12 cellular contexts compared by ENCODE assay signal in genomic region chr4:119173729-119174361, GRCh38. TPM values are rescaled to one million over a fixed set of nuclear protein-coding genes. Genes with fewer than 3 reads are reported as not detected.
"Had no signal": no experiment of that assay in that cellular context is flagged by ENCODE, and none has a peak within 500 bp of the region (broad histone marks: within the 10 kb centered on the region; RNA-seq: fewer than 3 reads in every experiment).

No MANE protein-coding gene starts in this region.

RNA-seq across cellular contexts. Expression of gene MYOZ2, which starts 38.2 kb away (rescaled TPM):
- total RNA-seq: activated naive CD4-positive, alpha-beta T cell treated with anti-CD3 and anti-CD28 coated beads for 36 hours; activated naive CD4-positive, alpha-beta T cell treated with anti-CD3 and anti-CD28 coated beads, Interleukin-2, amount 50 U/mL, for 72 hours; activated naive CD8-positive, alpha-beta T cell treated with anti-CD3 and anti-CD28 coated beads for 36 hours; activated naive CD8-positive, alpha-beta T cell treated with anti-CD3 and anti-CD28 coated beads, Interleukin-2, amount 10 ng/mL, durations not matched to agents 7 days and 5 days; activated T-cell treated with anti-CD3 and anti-CD28 coated beads, Interleukin-2, amount 50 U/mL, for 4 hours; activated T-cell treated with anti-CD3 and anti-CD28 coated beads, Interleukin-2, amount 50 U/mL, for 72 hours; activated T-helper 1 cell treated with anti-CD3 and anti-CD28 coated beads, Interleukin-12 subunit alpha, Interleukin-12 subunit beta, Interleukin-2, Interleukin-4 antibody, amounts not matched to agents 30 ng/mL and 10 ng/mL and 1 ng/mL, durations not matched to agents 14 hours and 24 hours and 36 hours; activated T-helper 17 cell treated with anti-CD3 and anti-CD28 coated beads, Interleukin-2, amount 50 U/mL, for 72 hours; activated T-helper 2 cell treated with anti-CD3 and anti-CD28 coated beads, Interferon-gamma antibody, Interleukin-2, Interleukin-4, amounts not matched to agents 10 μg/mL and 5 μg/mL and 100 μg/mL, durations not matched to agents 14 hours and 24 hours and 36 hours; body of pancreas; bronchial epithelial cell; cerebellum had no signal
